ENCODE assay signal across 9 cellular contexts in genomic region chr12:113103756-113104450, GRCh38. TPM values are rescaled to one million over a fixed set of nuclear protein-coding genes. Genes with fewer than 3 reads are reported as not detected.
DNase-seq lines count a peak whose midpoint lies in the region; ATAC-seq and TF ChIP-seq lines count a peak whose summit lies in the region.
"Had no signal": no experiment of that assay in that cellular context is flagged by ENCODE, and none has a peak within 500 bp of the region (broad histone marks: within the 10 kb centered on the region; RNA-seq: fewer than 3 reads in every experiment).

No MANE protein-coding gene starts in this region.

- no peak overlapping the region for H3K4me3 ChIP-seq in RWPE2 (ENCODE audit: severe bottlenecking)
- no peak overlapping the region for H3K4me3 ChIP-seq in gastrocnemius medialis
- H3K4me3 ChIP-seq in WERI-Rb-1 (ENCODE audit: low read depth, low read length), result no peak overlapping the region

- H3K4me1 ChIP-seq in RWPE2 (ENCODE audit: insufficient read depth, poor library complexity, severe bottlenecking) (no peaks in the 10 kb centered on the region), gastrocnemius medialis (no peaks in the 10 kb centered on the region)

- in situ Hi-C loops in gastrocnemius medialis (cut with MboI; ENCODE audit: low sequenced_read_pairs in 4 of 4), result no loop called here

- H3K27me3 Mint-ChIP-seq in CD4-positive, alpha-beta T cell, result no peaks in the 10 kb centered on the region
- no peaks in the 10 kb centered on the region for H3K27me3 Mint-ChIP-seq in activated naive CD8-positive, alpha-beta T cell treated with anti-CD3 and anti-CD28 coated beads, Interleukin-2, amount 50 U/mL, for 24 hours
- H3K27me3 Mint-ChIP-seq in nephron progenitor cell (ENCODE audit: low read depth, poor library complexity), result peaks cover 58% of the 10 kb centered on the region

- H3K36me3 ChIP-seq in RWPE2 (ENCODE audit: low read depth) (no peaks in the 10 kb centered on the region), gastrocnemius medialis (no peaks in the 10 kb centered on the region), WERI-Rb-1 (no peaks in the 10 kb centered on the region)

- TF ChIP-seq POLR2A in gastrocnemius medialis (IDR thresholded peaks at IDR 0.05), result no peak

- H3K27me3 ChIP-seq in CD4-positive, alpha-beta T cell (ENCODE audit: control insufficient read depth, insufficient read depth, low read length), result no peaks in the 10 kb centered on the region
- H3K27me3 ChIP-seq in RWPE2 (ENCODE audit: insufficient read depth, poor library complexity, severe bottlenecking) (no peaks in the 10 kb centered on the region), gastrocnemius medialis (peaks cover 7 to 17% (median 15%) of the 10 kb centered on the region in 3 donors), WERI-Rb-1 (ENCODE audit: insufficient read depth, low read depth, severe bottlenecking) (no peaks in the 10 kb centered on the region)

- H3K9me3 ChIP-seq in CD4-positive, alpha-beta T cell (ENCODE audit: control insufficient read depth, low read length), result no peaks in the 10 kb centered on the region
- H3K9me3 ChIP-seq in RWPE2 (ENCODE audit: severe bottlenecking), result no peaks in the 10 kb centered on the region
- H3K9me3 ChIP-seq in gastrocnemius medialis, result no peaks in the 10 kb centered on the region
- H3K9me3 ChIP-seq in WERI-Rb-1 (ENCODE audit: severe bottlenecking), result no peaks in the 10 kb centered on the region

- intact Hi-C loops in CD4-positive, alpha-beta T cell (cut with DNase I, micrococcal nuclease), result loop anchor here in 1 of 2 experiments (1.0 to 5.0 kb wide), 2 partner anchors 48 to 112 kb away; no protein-coding TSS in a partner anchor
- intact Hi-C loops in gastrocnemius medialis (cut with DNase I; ENCODE audit: low total_unique reads), result no loop called here

- peak overlapping the region; percentile 75 for H3K4me3 Mint-ChIP-seq in CD4-positive, alpha-beta T cell
- peak overlapping the region; percentile 49 for H3K4me3 Mint-ChIP-seq in activated naive CD8-positive, alpha-beta T cell treated with anti-CD3 and anti-CD28 coated beads, Interleukin-2, amount 50 U/mL, for 24 hours
- peak overlapping the region; percentile 52 for H3K4me3 Mint-ChIP-seq in nephron progenitor cell

- CTCF ChIA-PET in CD4-positive, alpha-beta T cell (lab: Charles Lee), result interaction anchor here (0.6 to 1.0 kb wide), 4 partner anchors 14 to 32 kb away, joined by 3 read pairs; partner anchors contain the start of gene RASAL1

- peak; percentile 92 for ATAC-seq in CD4-positive, alpha-beta T cell (ENCODE audit: poor library complexity)
- ATAC-seq in RWPE2 (ENCODE audit: low read depth), result peak; percentile 71
- ATAC-seq in activated naive CD8-positive, alpha-beta T cell treated with anti-CD3 and anti-CD28 coated beads, Interleukin-2, amount 50 U/mL, for 24 hours, result peak; percentile 82
- no peak for ATAC-seq in HG03342 (IDR thresholded peaks at IDR 0.05; ENCODE audit: unreplicated experiment)
- ATAC-seq in gastrocnemius medialis, result no peak

- no peaks in the 10 kb centered on the region for H3K9me3 Mint-ChIP-seq in CD4-positive, alpha-beta T cell
- H3K9me3 Mint-ChIP-seq in activated naive CD8-positive, alpha-beta T cell treated with anti-CD3 and anti-CD28 coated beads, Interleukin-2, amount 50 U/mL, for 24 hours, result no peaks in the 10 kb centered on the region
- H3K9me3 Mint-ChIP-seq in nephron progenitor cell, result no peaks in the 10 kb centered on the region

- peak; percentile 47 to 78 (median 62) for DNase-seq in CD4-positive, alpha-beta T cell
- DNase-seq in RWPE2 (ENCODE audit: low spot score) (no peak), nephron progenitor cell (peak; percentile 53), A172 (ENCODE audit: low spot score) (no peak), gastrocnemius medialis (no peak), WERI-Rb-1 (no peak)
- DNase-seq in activated naive CD8-positive, alpha-beta T cell treated with anti-CD3 and anti-CD28 coated beads, Interleukin-2, amount 50 U/mL, for 24 hours, result peak; percentile 61
- DNase-seq: DND-41 had no signal

- peak; percentile 30 for TF ChIP-seq CTCF in CD4-positive, alpha-beta T cell (IDR thresholded peaks at IDR 0.05)
- TF ChIP-seq CTCF in RWPE2 (IDR thresholded peaks at IDR 0.05; ENCODE audit: poor library complexity, severe bottlenecking) (no peak), nephron progenitor cell (IDR thresholded peaks at IDR 0.05) (no peak), gastrocnemius medialis (IDR thresholded peaks at IDR 0.05 in 4 of 5, conservative IDR thresholded peaks at IDR 0.05 in 1 of 5) (no peak), WERI-Rb-1 (IDR thresholded peaks at IDR 0.05; ENCODE audit: low read depth, low read length) (no peak)

- H3K4me1 Mint-ChIP-seq in CD4-positive, alpha-beta T cell (ENCODE audit: low read depth), result peaks cover 18% of the 10 kb centered on the region
- H3K4me1 Mint-ChIP-seq in activated naive CD8-positive, alpha-beta T cell treated with anti-CD3 and anti-CD28 coated beads, Interleukin-2, amount 50 U/mL, for 24 hours, result peaks cover 6% of the 10 kb centered on the region
- H3K4me1 Mint-ChIP-seq in nephron progenitor cell, result peaks cover 3% of the 10 kb centered on the region

- POLR2A ChIA-PET in CD4-positive, alpha-beta T cell (lab: Charles Lee), result interaction anchor here (0.6 to 1.0 kb wide), 3 partner anchors 70 to 183 kb away, joined by 3 to 4 read pairs (median 3); partner anchors contain the start of gene OAS2

- peak overlapping the region; percentile 78 for H3K27ac Mint-ChIP-seq in CD4-positive, alpha-beta T cell
- H3K27ac Mint-ChIP-seq in activated naive CD8-positive, alpha-beta T cell treated with anti-CD3 and anti-CD28 coated beads, Interleukin-2, amount 50 U/mL, for 24 hours, result no peak overlapping the region
- no peak overlapping the region for H3K27ac Mint-ChIP-seq in nephron progenitor cell

- no peak overlapping the region for H3K27ac ChIP-seq in CD4-positive, alpha-beta T cell (ENCODE audit: low read depth, low read length)
- H3K27ac ChIP-seq in RWPE2 (ENCODE audit: poor library complexity, severe bottlenecking) (no peak overlapping the region), gastrocnemius medialis (no peak overlapping the region), WERI-Rb-1 (no peak overlapping the region)

- no peaks in the 10 kb centered on the region for H3K36me3 Mint-ChIP-seq in CD4-positive, alpha-beta T cell (ENCODE audit: low read depth)
- H3K36me3 Mint-ChIP-seq in activated naive CD8-positive, alpha-beta T cell treated with anti-CD3 and anti-CD28 coated beads, Interleukin-2, amount 50 U/mL, for 24 hours (ENCODE audit: low read depth), result no peaks in the 10 kb centered on the region
- no peaks in the 10 kb centered on the region for H3K36me3 Mint-ChIP-seq in nephron progenitor cell (ENCODE audit: low read depth)

RNA-seq across cellular contexts. Expression of gene RASAL1, which starts 31.7 kb away (rescaled TPM):
- total RNA-seq in CD4-positive, alpha-beta T cell, result 1 to 10 TPM; 1.2 to 2.7 TPM
- not detected in 2 replicates for total RNA-seq in A172 (2014; rRNA removed; shearing (Covaris generic))
- not detected for total RNA-seq in gastrocnemius medialis

RNA-seq across cellular contexts. Expression of gene CFAP73, which starts 45.6 kb away (rescaled TPM):
- total RNA-seq in CD4-positive, alpha-beta T cell, result 1 to 10 TPM in 1 of 2 experiments, under 1 TPM in 1; 0.92 to 1.2 TPM
- 0.22 and 1.2 TPM in 2 replicates for total RNA-seq in A172 (2014; rRNA removed; shearing (Covaris generic))
- not detected for total RNA-seq in gastrocnemius medialis

RNA-seq across cellular contexts. Expression of gene DTX1, which starts 47.4 kb away (rescaled TPM):
- total RNA-seq in CD4-positive, alpha-beta T cell, result 10 to 100 TPM; 14.0 to 14.2 TPM
- total RNA-seq in A172 (2014; rRNA removed; shearing (Covaris generic)), result 2.8 and 3.8 TPM in 2 replicates
- total RNA-seq in gastrocnemius medialis, result 1 to 10 TPM in 1 of 4 donors, under 1 TPM in 3; 0.49 to 1.1 (median 0.77) TPM

Comparison
In these comparisons a context has a peak if more than half of its experiments do, and no peak if none do; other contexts are left out.
1. ATAC-seq: peak in CD4-positive, alpha-beta T cell (single experiment), RWPE2 (single experiment) and activated naive CD8-positive, alpha-beta T cell treated with anti-CD3 and anti-CD28 coated beads, Interleukin-2, amount 50 U/mL, for 24 hours (single experiment); none in HG03342 (single experiment) and gastrocnemius medialis (0 of 2).
2. DNase-seq: peak in CD4-positive, alpha-beta T cell (10 of 10), activated naive CD8-positive, alpha-beta T cell treated with anti-CD3 and anti-CD28 coated beads, Interleukin-2, amount 50 U/mL, for 24 hours (single experiment) and nephron progenitor cell (single experiment); none in RWPE2 (single experiment), A172 (single experiment), gastrocnemius medialis (0 of 2) and WERI-Rb-1 (single experiment).
3. Peak in every context shown above with its lines, with median percentiles within 50 percentile points of each other: H3K4me3 Mint-ChIP-seq.